In genomic region chr15:93028632-93029612, GRCh38 we compare ENCODE assay signal across 8 cellular contexts.
DNase-seq lines count a peak whose midpoint lies in the region; ATAC-seq, FAIRE-seq and TF ChIP-seq lines count a peak whose summit lies in the region.

No MANE protein-coding gene starts in this region.

- no peak overlapping the region for H3K9ac ChIP-seq in SK-N-SH

- H3K27ac Mint-ChIP-seq in naive thymus-derived CD4-positive, alpha-beta T cell, result peak overlapping the region; percentile 24 to 84 (median 71)

- CTCF ChIA-PET in SK-N-SH (lab: Yijun Ruan, JAX), result interaction anchor here (0.6 to 10.7 kb wide), 17 partner anchors 8 to 1126 kb away, joined by 3 to 191 read pairs (median 5); no protein-coding TSS in a partner anchor
- CTCF ChIA-PET in naive thymus-derived CD4-positive, alpha-beta T cell (lab: Charles Lee), result interaction anchor here (0.6 to 1.4 kb wide), 6 partner anchors 14 to 232 kb away, joined by 3 to 6 read pairs (median 4); no protein-coding TSS in a partner anchor

- H3K79me2 ChIP-seq in SK-N-SH (ENCODE audit: insufficient read depth), result no peaks in the 10 kb centered on the region

- H3K9me3 ChIP-seq in SK-N-SH (no peaks in the 10 kb centered on the region), esophagus muscularis mucosa (no peaks in the 10 kb centered on the region)
- H3K9me3 ChIP-seq in naive thymus-derived CD4-positive, alpha-beta T cell (ENCODE audit: control insufficient read depth in 2 of 3, low read length in 3 of 3), result no peaks in the 10 kb centered on the region

- TF ChIP-seq POLR2A in esophagus muscularis mucosa (IDR thresholded peaks at IDR 0.05; ENCODE audit: low read depth) (no peak), GM18505 (IDR thresholded peaks at IDR 0.05; ENCODE audit: borderline replicate concordance, extremely low read depth, insufficient read depth, insufficient read length) (no peak)

- no peaks in the 10 kb centered on the region for H3K27me3 Mint-ChIP-seq in naive thymus-derived CD4-positive, alpha-beta T cell

- H3F3A ChIP-seq in SK-N-SH (replicated peaks; ENCODE audit: insufficient read depth), result peaks cover 28% of the 10 kb centered on the region

- ATAC-seq in naive thymus-derived CD4-positive, alpha-beta T cell, result peak; percentile 36
- ATAC-seq in GM18505 (IDR thresholded peaks at IDR 0.05; ENCODE audit: unreplicated experiment), result no peak

- H3K36me3 Mint-ChIP-seq in naive thymus-derived CD4-positive, alpha-beta T cell, result peaks cover 5 to 25% (median 17%) of the 10 kb centered on the region in 5 donors

- peak overlapping the region in 1 of 10 donors; percentile 51 for H3K4me3 Mint-ChIP-seq in naive thymus-derived CD4-positive, alpha-beta T cell

- DNase-seq in NCI-H2196 (lab: John Stamatoyannopoulos, UW; ENCODE audit: unreplicated experiment) (peak; percentile 44), NCI-H2196 treated with DMSO at 0.1 percent for 48 hours (lab: John Stamatoyannopoulos, UW; ENCODE audit: unreplicated experiment) (no peak), SK-N-SH (no peak), esophagus muscularis mucosa (ENCODE audit: extremely low spot score) (peak; percentile 96), NCI-H2029 (lab: John Stamatoyannopoulos, UW) (no peak), RCC 7860 (ENCODE audit: low spot score) (no peak)
- DNase-seq in naive thymus-derived CD4-positive, alpha-beta T cell, result peak in 1 of 9 donors; percentile 19

- POLR2A ChIA-PET in SK-N-SH (lab: Yijun Ruan, JAX), result interaction anchor here (0.6 kb wide), 1 partner anchor 121 kb away, joined by 4 read pairs; no protein-coding TSS in a partner anchor
- POLR2A ChIA-PET in naive thymus-derived CD4-positive, alpha-beta T cell (lab: Charles Lee), result interaction anchor here (1.0 kb wide), 1 partner anchor 96 kb away, joined by 3 read pairs; no protein-coding TSS in a partner anchor

- peak overlapping the region in 1 of 2 experiments; percentile 51; a peak in 3 of 4 replicates for H3K27ac ChIP-seq in SK-N-SH (ENCODE audit: low read depth in 2 of 2, low read length in 1 of 2)
- peak overlapping the region; percentile 84 to 91 (median 89) for H3K27ac ChIP-seq in esophagus muscularis mucosa (replicated peaks in 1 of 4)
- no peak overlapping the region for H3K27ac ChIP-seq in naive thymus-derived CD4-positive, alpha-beta T cell (ENCODE audit: low read depth, low read length)

- WGBS in SK-N-SH (ENCODE audit: low lambda C conversion rate), result 73% methylated on average over 26 of the region's 30 CpGs
- 32% methylated on average over 26 of the region's 30 CpGs for WGBS in esophagus muscularis mucosa

- FAIRE-seq in RCC 7860 (lab: Jason Lieb, UNC), result no peak

- intact Hi-C loops in esophagus muscularis mucosa (cut with DNase I), result loop anchor here (5.0 kb wide), 1 partner anchor 232 kb away; no protein-coding TSS in a partner anchor
- intact Hi-C loops in naive thymus-derived CD4-positive, alpha-beta T cell (cut with micrococcal nuclease), result no loop called here

- TF ChIP-seq EP300 in SK-N-SH (IDR thresholded peaks at IDR 0.05; ENCODE audit: borderline replicate concordance in 1 of 2, low read depth in 1 of 2, low read length in 1 of 2), result no peak
- peak; percentile 60 for TF ChIP-seq EP300 in esophagus muscularis mucosa (IDR thresholded peaks at IDR 0.05)

- no peaks in the 10 kb centered on the region for H3K9me2 ChIP-seq in SK-N-SH

- H3K4me1 ChIP-seq in SK-N-SH (ENCODE audit: control insufficient read depth in 1 of 2, insufficient read depth in 2 of 2, low read depth in 1 of 2, low read length in 1 of 2), result peaks cover 19 to 20% of the 10 kb centered on the region in 2 experiments; a peak in 3 of 4 replicates
- H3K4me1 ChIP-seq in esophagus muscularis mucosa, result peaks cover 53 to 63% (median 59%) of the 10 kb centered on the region in 4 donors
- H3K4me1 ChIP-seq in naive thymus-derived CD4-positive, alpha-beta T cell (ENCODE audit: control insufficient read depth in 2 of 2, insufficient read depth in 2 of 2, low read length in 2 of 2), result peaks cover 5 to 11% of the 10 kb centered on the region in 2 donors

- H2AFZ ChIP-seq in SK-N-SH (ENCODE audit: low read depth), result no peak overlapping the region

- no peak overlapping the region for H3K4me3 ChIP-seq in SK-N-SH (ENCODE audit: low read depth in 2 of 2, low read length in 1 of 2)
- H3K4me3 ChIP-seq in esophagus muscularis mucosa, result peak overlapping the region in 3 of 4 donors; percentile 9 to 28 (median 16)
- H3K4me3 ChIP-seq in naive thymus-derived CD4-positive, alpha-beta T cell (ENCODE audit: low read length), result no peak overlapping the region

- H3K9me3 Mint-ChIP-seq in naive thymus-derived CD4-positive, alpha-beta T cell, result peaks cover 0 to 2% (median 0%) of the 10 kb centered on the region in 11 donors

- no peaks in the 10 kb centered on the region for H3K27me3 ChIP-seq in SK-N-SH (ENCODE audit: insufficient read depth)
- peaks cover 0 to 5% (median 0%) of the 10 kb centered on the region in 4 donors for H3K27me3 ChIP-seq in esophagus muscularis mucosa
- no peaks in the 10 kb centered on the region for H3K27me3 ChIP-seq in naive thymus-derived CD4-positive, alpha-beta T cell (ENCODE audit: control insufficient read depth in 2 of 2, insufficient read depth in 2 of 2, low read length in 2 of 2)

- peaks cover 18 to 45% (median 35%) of the 10 kb centered on the region in 7 donors for H3K4me1 Mint-ChIP-seq in naive thymus-derived CD4-positive, alpha-beta T cell

- TF ChIP-seq CTCF in SK-N-SH (IDR thresholded peaks at IDR 0.05), result no peak
- TF ChIP-seq CTCF in esophagus muscularis mucosa (IDR thresholded peaks at IDR 0.05), result no peak

- H3K36me3 ChIP-seq in SK-N-SH (replicated peaks in 1 of 2; ENCODE audit: control insufficient read depth in 1 of 2, insufficient read depth in 2 of 2, low read length in 1 of 2), result peaks cover 24 to 48% of the 10 kb centered on the region in 2 experiments
- peaks cover 10 to 29% (median 27%) of the 10 kb centered on the region in 4 donors for H3K36me3 ChIP-seq in esophagus muscularis mucosa
- peaks cover 8 to 29% (median 12%) of the 10 kb centered on the region in 3 experiments for H3K36me3 ChIP-seq in naive thymus-derived CD4-positive, alpha-beta T cell (ENCODE audit: control insufficient read depth in 2 of 3, insufficient read depth in 3 of 3, low read length in 3 of 3)

- no peak overlapping the region for H3K4me2 ChIP-seq in SK-N-SH

- peaks cover 36% of the 10 kb centered on the region for H4K20me1 ChIP-seq in SK-N-SH (ENCODE audit: insufficient read depth)

- TF ChIP-seq RAD21 in SK-N-SH (IDR thresholded peaks at IDR 0.05; ENCODE audit: low read length), result no peak

TF ChIP-seq in SK-N-SH, 30 proteins besides CTCF, POLR2A, EP300 and RAD21:
- TF ChIP-seq SIN3A (IDR thresholded peaks at IDR 0.05; ENCODE audit: borderline replicate concordance, low read depth, low read length) (0 out of 2 replicates have a peak, but pooled peaks have one; percentile 3), POLR2AphosphoS5 (IDR thresholded peaks at IDR 0.05; ENCODE audit: low read depth, low read length) (peak; percentile 17; the same call in 1 of the 2 replicates), ELF1 (IDR thresholded peaks at IDR 0.05) (no peak), PBX3 (IDR thresholded peaks at IDR 0.05) (no peak), MXI1 (IDR thresholded peaks at IDR 0.05; ENCODE audit: low read depth, low read length) (no peak)
TF ChIP-seq in SK-N-SH: peak in this region for 2.

Comparison
In these comparisons a context has a peak if more than half of its experiments do, and no peak if none do; other contexts are left out.
1. DNase-seq: peak in NCI-H2196 (single experiment) and esophagus muscularis mucosa (single experiment); none in NCI-H2196 treated with DMSO at 0.1 percent for 48 hours (single experiment), SK-N-SH (single experiment), NCI-H2029 (single experiment) and RCC 7860 (single experiment).
2. H3K4me3 ChIP-seq: peak in esophagus muscularis mucosa (3 of 4); none in SK-N-SH (0 of 2) and naive thymus-derived CD4-positive, alpha-beta T cell (single experiment).